ENCODE assay signal across 27 cellular contexts in the genomic region with DNA sequence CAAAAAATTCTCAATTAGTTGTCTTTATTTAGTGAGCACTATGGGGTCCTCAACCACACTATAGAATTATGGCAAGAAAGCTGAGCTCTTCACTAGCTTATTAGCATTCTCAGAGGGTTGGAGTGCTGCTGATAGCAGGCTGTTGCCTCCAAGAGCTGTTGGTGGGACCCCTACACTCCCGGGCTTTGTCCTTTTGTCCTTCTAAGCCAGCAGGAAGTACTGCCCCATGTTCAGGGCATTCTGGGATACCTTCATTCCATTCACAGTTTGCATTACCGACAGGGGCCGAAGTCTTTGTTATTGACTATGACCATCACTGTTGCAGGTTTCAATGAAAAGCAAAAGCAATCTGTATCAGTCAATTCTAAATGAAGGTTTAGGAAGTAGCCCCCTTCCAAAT.
"Had no signal": no experiment of that assay in that cellular context is flagged by ENCODE, and none has a peak within 500 bp of the region (broad histone marks: within the 10 kb centered on the region; RNA-seq: fewer than 3 reads in every experiment).

No MANE protein-coding gene starts in this region.

- H3K27ac ChIP-seq: coronary artery, epithelial cell of prostate, heart left ventricle, left ventricle myocardium inferior, neutrophil, ovary, prostate gland, transverse colon, uterus had no signal

- H3K36me3 Mint-ChIP-seq: activated naive CD8-positive, alpha-beta T cell treated with anti-CD3 and anti-CD28 coated beads for 36 hours; natural killer cell; stimulated activated naive B cell treated with anti-CD40 and anti-IgM and Interleukin-4, amounts not matched to agents 10 μg/mL and 1 μg/mL and 100 μg/mL, for 72 hours had no signal

- ATAC-seq: activated CD4-positive, alpha-beta T cell treated with anti-CD3 and anti-CD28 coated beads for 36 hours; heart left ventricle; natural killer cell; stimulated activated naive B cell treated with anti-CD40 and anti-IgM and Interleukin-4, amounts not matched to agents 10 μg/mL and 1 μg/mL and 100 μg/mL, for 72 hours had no signal

- FAIRE-seq: bronchial epithelial cell had no signal

- H3K4me1 ChIP-seq: heart left ventricle, left ventricle myocardium inferior, prostate gland, transverse colon, uterus had no signal

- DNase-seq: activated B cell treated with CpG ODN at 0.5 μM for 24 hours; activated CD4-positive, alpha-beta T cell treated with anti-CD3 and anti-CD28 coated beads for 36 hours; activated CD4-positive, alpha-beta T cell treated with anti-CD3 and anti-CD28 coated beads, Interleukin-2, amount 50 U/mL, for 4 hours; activated CD8-positive, alpha-beta memory T cell treated with anti-CD3 and anti-CD28 coated beads for 24 hours; activated CD8-positive, alpha-beta memory T cell treated with anti-CD3 and anti-CD28 coated beads, Interleukin-2, amount 50 U/mL, for 4 hours; activated naive CD4-positive, alpha-beta T cell; activated naive CD8-positive, alpha-beta T cell treated with anti-CD3 and anti-CD28 coated beads for 36 hours; activated T-cell treated with anti-CD3 and anti-CD28 coated beads, Interleukin-2, amount 50 U/mL, for 24 hours; amniotic stem cell; heart left ventricle; kidney glomerular epithelial cell; left ventricle myocardium inferior; mammary epithelial cell; midbrain; natural killer cell; ovary; stimulated activated CD4-positive, alpha-beta T cell treated with anti-CD3 and anti-CD28 coated beads, Interleukin-2, amount 100 ng/mL, for 48 hours; stimulated activated CD8-positive, alpha-beta memory T cell treated with anti-CD3 and anti-CD28 coated beads, Interleukin-4, amount 100 ng/mL, for 48 hours; stimulated activated naive B cell treated with anti-CD40 and anti-IgM and Interleukin-4, amounts not matched to agents 10 μg/mL and 1 μg/mL and 100 μg/mL, for 72 hours; transverse colon; uterus had no signal

- H3K9me3 Mint-ChIP-seq: activated B cell treated with CpG ODN at 0.5 μM for 24 hours; activated naive CD8-positive, alpha-beta T cell treated with anti-CD3 and anti-CD28 coated beads for 36 hours; activated T-cell treated with anti-CD3 and anti-CD28 coated beads, Interleukin-2, amount 50 U/mL, for 24 hours; activated T-helper 2 cell treated with anti-CD3 and anti-CD28 coated beads, Interferon-gamma antibody, Interleukin-2, Interleukin-4, amounts not matched to agents 10 μg/mL and 5 μg/mL and 100 μg/mL, durations not matched to agents 14 hours and 24 hours and 36 hours had no signal

- H3K36me3 ChIP-seq: heart left ventricle, left ventricle myocardium inferior, neutrophil, ovary, prostate gland, transverse colon, uterus had no signal

- H3K27ac Mint-ChIP-seq: activated B cell treated with CpG ODN at 0.5 μM for 24 hours; activated CD4-positive, alpha-beta T cell treated with anti-CD3 and anti-CD28 coated beads for 36 hours; activated naive CD8-positive, alpha-beta T cell treated with anti-CD3 and anti-CD28 coated beads for 36 hours; activated T-cell treated with anti-CD3 and anti-CD28 coated beads, Interleukin-2, amount 50 U/mL, for 24 hours; activated T-helper 2 cell treated with anti-CD3 and anti-CD28 coated beads, Interferon-gamma antibody, Interleukin-2, Interleukin-4, amounts not matched to agents 10 μg/mL and 5 μg/mL and 100 μg/mL, durations not matched to agents 14 hours and 24 hours and 36 hours; natural killer cell; stimulated activated naive B cell treated with anti-CD40 and anti-IgM and Interleukin-4, amounts not matched to agents 10 μg/mL and 1 μg/mL and 100 μg/mL, for 72 hours had no signal

- H3K27me3 ChIP-seq: ovary, transverse colon, uterus had no signal

- H3K4me1 Mint-ChIP-seq: activated B cell treated with CpG ODN at 0.5 μM for 24 hours; activated CD4-positive, alpha-beta T cell treated with anti-CD3 and anti-CD28 coated beads for 36 hours; activated naive CD8-positive, alpha-beta T cell treated with anti-CD3 and anti-CD28 coated beads for 36 hours; natural killer cell; stimulated activated naive B cell treated with anti-CD40 and anti-IgM and Interleukin-4, amounts not matched to agents 10 μg/mL and 1 μg/mL and 100 μg/mL, for 72 hours had no signal

- H3K9me3 ChIP-seq: heart left ventricle, left ventricle myocardium inferior, neutrophil, ovary, prostate gland, transverse colon, uterus had no signal

- H3K4me3 ChIP-seq: coronary artery, heart left ventricle, left ventricle myocardium inferior, ovary, prostate gland, transverse colon, uterus had no signal

- H3K4me3 Mint-ChIP-seq: activated B cell treated with CpG ODN at 0.5 μM for 24 hours; activated CD4-positive, alpha-beta T cell treated with anti-CD3 and anti-CD28 coated beads for 36 hours; activated naive CD8-positive, alpha-beta T cell treated with anti-CD3 and anti-CD28 coated beads for 36 hours; activated T-cell treated with anti-CD3 and anti-CD28 coated beads, Interleukin-2, amount 50 U/mL, for 24 hours; natural killer cell; stimulated activated naive B cell treated with anti-CD40 and anti-IgM and Interleukin-4, amounts not matched to agents 10 μg/mL and 1 μg/mL and 100 μg/mL, for 72 hours had no signal
